ENCODE assay signal across 8 cellular contexts in the genomic region with DNA sequence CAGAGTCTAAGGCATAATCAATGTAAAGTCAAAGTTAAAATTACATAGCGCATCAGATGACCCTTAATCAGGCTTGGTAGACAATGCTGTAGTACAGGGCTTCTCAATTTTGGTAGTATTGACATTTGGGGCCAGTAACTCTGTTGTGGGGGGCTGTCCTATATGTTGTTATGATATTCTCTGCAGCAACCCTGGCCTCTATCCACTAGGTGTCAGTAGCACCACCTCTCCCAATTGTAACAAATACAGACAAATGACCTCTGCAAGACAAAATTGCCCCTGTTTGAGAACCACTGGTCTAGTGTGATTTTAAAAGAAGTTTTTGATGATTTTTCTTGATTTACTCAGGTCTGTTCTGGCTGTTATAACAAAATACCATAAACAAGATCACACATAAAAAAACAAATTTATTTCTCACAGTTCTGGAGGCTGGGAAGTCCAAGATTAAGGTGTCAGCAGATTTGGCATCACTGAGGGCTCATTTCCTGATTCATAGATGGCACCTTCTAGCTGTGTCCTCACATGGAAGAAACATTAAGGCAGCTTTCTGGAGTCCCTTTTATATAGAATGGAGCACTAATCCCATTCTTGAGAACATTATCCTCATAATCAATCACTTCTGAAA. TPM values are rescaled to one million over a fixed set of nuclear protein-coding genes. Genes with fewer than 3 reads are reported as not detected.
DNase-seq lines count a peak whose midpoint lies in the region; ATAC-seq and TF ChIP-seq lines count a peak whose summit lies in the region.

No MANE protein-coding gene starts in this region.

- H3K4me1 ChIP-seq in A673 (ENCODE audit: insufficient read depth, low read length, poor library complexity, severe bottlenecking) (no peaks in the 10 kb centered on the region), endodermal cell (ENCODE audit: control insufficient read depth, insufficient read depth, low read length) (no peaks in the 10 kb centered on the region)
- no peaks in the 10 kb centered on the region for H3K4me1 ChIP-seq in naive thymus-derived CD4-positive, alpha-beta T cell (ENCODE audit: control insufficient read depth in 2 of 2, insufficient read depth in 2 of 2, low read length in 2 of 2)

- H3K36me3 Mint-ChIP-seq in endodermal cell (ENCODE audit: low read depth) = no peaks in the 10 kb centered on the region
- no peaks in the 10 kb centered on the region for H3K36me3 Mint-ChIP-seq in naive thymus-derived CD4-positive, alpha-beta T cell

- intact Hi-C loops in A673 (cut with micrococcal nuclease; ENCODE audit: unreplicated experiment) = no loop called here
- intact Hi-C loops in naive thymus-derived CD4-positive, alpha-beta T cell (cut with micrococcal nuclease) = loop anchor here (1.0 to 5.0 kb wide), 4 partner anchors 65 to 111 kb away; a partner anchor contains a TSS

- no TSS peak for BruUV-seq in A673 (replicated peaks; lab: Mats Ljungman, UMichigan)

- peaks cover 8% of the 10 kb centered on the region for H3K27me3 Mint-ChIP-seq in endodermal cell (ENCODE audit: insufficient read depth)
- H3K27me3 Mint-ChIP-seq in naive thymus-derived CD4-positive, alpha-beta T cell = peaks cover 0 to 20% (median 0%) of the 10 kb centered on the region in 5 donors

- no peaks in the 10 kb centered on the region for H3K36me3 ChIP-seq in A673 (ENCODE audit: insufficient read depth, low read length, poor library complexity, severe bottlenecking)
- H3K36me3 ChIP-seq in endodermal cell (ENCODE audit: control insufficient read depth, insufficient read depth, low read length) = no peaks in the 10 kb centered on the region
- H3K36me3 ChIP-seq in naive thymus-derived CD4-positive, alpha-beta T cell (ENCODE audit: control insufficient read depth in 2 of 3, insufficient read depth in 3 of 3, low read length in 3 of 3) = no peaks in the 10 kb centered on the region

- peaks cover 5% of the 10 kb centered on the region for H3K9me3 Mint-ChIP-seq in endodermal cell
- H3K9me3 Mint-ChIP-seq in naive thymus-derived CD4-positive, alpha-beta T cell = no peaks in the 10 kb centered on the region

- POLR2A ChIA-PET in A673 (lab: Charles Lee; ENCODE audit: low non-redundant PET) = interaction anchor here (0.7 kb wide), 1 partner anchor 14 kb away, joined by 3 read pairs; no protein-coding TSS in a partner anchor
- POLR2A ChIA-PET in naive thymus-derived CD4-positive, alpha-beta T cell (lab: Charles Lee) = no interaction called here

- H3K9me3 ChIP-seq in A673 (ENCODE audit: low read depth, low read length, poor library complexity, severe bottlenecking) (no peaks in the 10 kb centered on the region), endodermal cell (ENCODE audit: control insufficient read depth, low read length) (no peaks in the 10 kb centered on the region)
- H3K9me3 ChIP-seq in naive thymus-derived CD4-positive, alpha-beta T cell (ENCODE audit: control insufficient read depth in 2 of 3, low read length in 3 of 3) = no peaks in the 10 kb centered on the region

- in situ Hi-C loops in KBM-7 (cut with MboI; ENCODE audit: low pct_unique_long_range_greater_than_20kb, low sequenced_read_pairs) = no loop called here

- no peak overlapping the region for H3K9ac ChIP-seq in endodermal cell (ENCODE audit: extremely low read depth, low read length, poor library complexity, severe bottlenecking)

- DNase-seq in A673 (ENCODE audit: low spot score) = peak; percentile 70
- DNase-seq in GM03348 (ENCODE audit: low spot score) = peak; percentile 52
- DNase-seq in H4 (ENCODE audit: low spot score) = peak; percentile 60
- DNase-seq in KBM-7 = peak; percentile 71
- peak; percentile 54 for DNase-seq in SKM-1 (lab: John Stamatoyannopoulos, UW; ENCODE audit: unreplicated experiment)
- peak; percentile 76 for DNase-seq in endodermal cell
- peak in 5 of 9 donors; percentile 12 to 30 (median 29) for DNase-seq in naive thymus-derived CD4-positive, alpha-beta T cell
- no peak for DNase-seq in stimulated activated naive CD4-positive, alpha-beta T cell treated with Interleukin-2 at 50 U/mL for 16 hours (lab: John Stamatoyannopoulos, UW)

- peaks cover 10% of the 10 kb centered on the region for H3K4me1 Mint-ChIP-seq in endodermal cell
- no peaks in the 10 kb centered on the region for H3K4me1 Mint-ChIP-seq in naive thymus-derived CD4-positive, alpha-beta T cell

- H3K27ac ChIP-seq in A673 (ENCODE audit: low read depth, low read length, poor library complexity, severe bottlenecking) (no peak overlapping the region), endodermal cell (ENCODE audit: low read depth, low read length) (no peak overlapping the region)
- H3K27ac ChIP-seq in naive thymus-derived CD4-positive, alpha-beta T cell (ENCODE audit: low read depth, low read length) = no peak overlapping the region

- ATAC-seq in naive thymus-derived CD4-positive, alpha-beta T cell = peak; percentile 85

- TF ChIP-seq CTCF in A673 (conservative IDR thresholded peaks at IDR 0.05; ENCODE audit: low read depth, low read length) = peak; percentile 83
- TF ChIP-seq CTCF in endodermal cell (conservative IDR thresholded peaks at IDR 0.05) = peak; percentile 86

- H3K27me3 ChIP-seq in A673 (replicated peaks; ENCODE audit: insufficient read depth, low read depth, low read length, poor library complexity) (no peaks in the 10 kb centered on the region), endodermal cell (ENCODE audit: control insufficient read depth, insufficient read depth, low read length, poor library complexity, severe bottlenecking) (no peaks in the 10 kb centered on the region)
- H3K27me3 ChIP-seq in naive thymus-derived CD4-positive, alpha-beta T cell (ENCODE audit: control insufficient read depth in 2 of 2, insufficient read depth in 2 of 2, low read length in 2 of 2) = no peaks in the 10 kb centered on the region

- no peak overlapping the region for H3K27ac Mint-ChIP-seq in endodermal cell
- no peak overlapping the region for H3K27ac Mint-ChIP-seq in naive thymus-derived CD4-positive, alpha-beta T cell

- CTCF ChIA-PET in A673 (lab: Charles Lee) = interaction anchor here (0.9 kb wide), 1 partner anchor 36 kb away, joined by 3 read pairs; no protein-coding TSS in a partner anchor
- CTCF ChIA-PET in naive thymus-derived CD4-positive, alpha-beta T cell (lab: Charles Lee) = interaction anchor here (1.2 to 2.7 kb wide), 4 partner anchors 8 to 67 kb away, joined by 3 to 13 read pairs (median 4); no protein-coding TSS in a partner anchor

- WGBS in endodermal cell (ENCODE audit: insufficient coverage in 1 of 2, insufficient read length in 1 of 2), 2 experiments = 85% methylated on average over 1 of the region's 1 CpG; no CpG with 5 or more reads in 1 of the 2 experiments

- no peak overlapping the region for H3K4me3 Mint-ChIP-seq in endodermal cell
- H3K4me3 Mint-ChIP-seq in naive thymus-derived CD4-positive, alpha-beta T cell = no peak overlapping the region

- H3K4me3 ChIP-seq in A673 (ENCODE audit: low read depth, low read length, poor library complexity, severe bottlenecking) (no peak overlapping the region), endodermal cell (ENCODE audit: low read length) (no peak overlapping the region)
- H3K4me3 ChIP-seq in naive thymus-derived CD4-positive, alpha-beta T cell (ENCODE audit: low read length) = no peak overlapping the region

RNA-seq across cellular contexts. Expression of a gene that starts 37.6 kb away (rescaled TPM):
- 1.4 and 2.0 TPM in 2 replicates for total RNA-seq in A673 (2021)
- total RNA-seq in H4 (2014; rRNA removed; shearing (Covaris generic)) = 9.7 and 10.8 TPM in 2 replicates
- 1 to 10 TPM; 1.3 to 3.7 TPM for total RNA-seq in endodermal cell
- 1.5 TPM for polyA plus RNA-seq in endodermal cell (2013, experiment 1 of 2)
- 1.9 TPM for polyA plus RNA-seq in endodermal cell (2013, experiment 2 of 2)
- 10 to 100 TPM in 4 of 5 experiments, 1 to 10 TPM in 1; 9.3 to 21.9 (median 16.6) TPM for total RNA-seq in naive thymus-derived CD4-positive, alpha-beta T cell
- polyA plus RNA-seq in naive thymus-derived CD4-positive, alpha-beta T cell = 10 to 100 TPM; 15.3 to 23.1 TPM
